In genomic region chr14:57317248-57317833, GRCh38 we compare ENCODE assay signal across 8 cellular contexts. TPM values are rescaled to one million over a fixed set of nuclear protein-coding genes. Genes with fewer than 3 reads are reported as not detected.
DNase-seq lines count a peak whose midpoint lies in the region; ATAC-seq and TF ChIP-seq lines count a peak whose summit lies in the region.

No MANE protein-coding gene starts in this region.

- in situ Hi-C loops in Panc1 (cut with HindIII; ENCODE audit: low pct_unique_long_range_greater_than_20kb, low sequenced_read_pairs), result no loop called here

- CTCF ChIA-PET in Panc1 (lab: Charles Lee), result interaction anchor here (0.7 kb wide), 1 partner anchor 566 kb away, joined by 3 read pairs; no protein-coding TSS in a partner anchor

- BruUV-seq in Panc1 (replicated peaks; lab: Mats Ljungman, UMichigan), result no TSS peak

- H3K27me3 ChIP-seq in Panc1 (ENCODE audit: control insufficient read depth, insufficient read depth, low read length) (no peaks in the 10 kb centered on the region; the same call in 1 of the 2 replicates), neutrophil (peaks cover 39% of the 10 kb centered on the region)

- intact Hi-C loops in Panc1 (cut with micrococcal nuclease; ENCODE audit: unreplicated experiment), result loop anchor here (5.0 to 10.0 kb wide), 2 partner anchors 253 to 825 kb away; no protein-coding TSS in a partner anchor

- H3K4me1 ChIP-seq in Panc1 (ENCODE audit: control insufficient read depth, insufficient read depth, low read length) (no peaks in the 10 kb centered on the region), neutrophil (ENCODE audit: control insufficient read depth in 1 of 2, insufficient read depth in 1 of 2, low read depth in 1 of 2, low read length in 1 of 2) (no peaks in the 10 kb centered on the region)

- H3K27ac ChIP-seq in Panc1 (ENCODE audit: low read length) (no peak overlapping the region), neutrophil (no peak overlapping the region)

- no peaks in the 10 kb centered on the region; the same call in 1 of the 2 replicates for H3K9me3 ChIP-seq in Panc1 (ENCODE audit: control insufficient read depth, insufficient read depth, low read depth, low read length)
- no peaks in the 10 kb centered on the region for H3K9me3 ChIP-seq in neutrophil

- peak; percentile 90 for ATAC-seq in GM18868 (IDR thresholded peaks at IDR 0.05; ENCODE audit: unreplicated experiment)
- peak; percentile 80 for ATAC-seq in Panc1

- H3K4me3 ChIP-seq in Panc1 (ENCODE audit: low read depth in 2 of 2, low read length in 2 of 2) (no peak overlapping the region), fibroblast of pulmonary artery (replicated peaks; ENCODE audit: low read depth, low read length) (no peak overlapping the region), neutrophil (ENCODE audit: low read depth in 1 of 2, low read length in 1 of 2) (no peak overlapping the region)

- POLR2A ChIA-PET in Panc1 (lab: Charles Lee), result no interaction called here

- DNase-seq in AG08395 (ENCODE audit: low spot score) (peak; percentile 72), KG1 (lab: John Stamatoyannopoulos, UW) (peak; percentile 19), Panc1 (ENCODE audit: low read depth, low spot score) (peak; percentile 43), activated T-helper 1 cell treated with Interleukin-2 at 50 U/mL for 16 hours (ENCODE audit: low read depth) (peak; percentile 36), fibroblast of pulmonary artery (ENCODE audit: low read depth) (peak; percentile 86), superior temporal gyrus (ENCODE audit: extremely low spot score) (peak; percentile 92)

- TF ChIP-seq CTCF in Panc1 (IDR thresholded peaks at IDR 0.05), result peak; percentile 79
- peak; percentile 90 for TF ChIP-seq CTCF in fibroblast of pulmonary artery (IDR thresholded peaks at IDR 0.05; ENCODE audit: low read length, missing control alignments)
- peak; percentile 66 for TF ChIP-seq CTCF in neutrophil (IDR thresholded peaks at IDR 0.05)

- H3K36me3 ChIP-seq in Panc1 (ENCODE audit: control insufficient read depth, insufficient read depth, low read length) (no peaks in the 10 kb centered on the region), neutrophil (no peaks in the 10 kb centered on the region)

RNA-seq across cellular contexts. Expression of gene AP5M1, which starts 48.6 kb away (rescaled TPM):
- 20.0 TPM for total RNA-seq in Panc1 (2021; ENCODE audit: unreplicated experiment)
- polyA plus RNA-seq in Panc1 (2012; ENCODE audit: insufficient read length), result 8.9 TPM

RNA-seq across cellular contexts. Expression of gene EXOC5, which starts 48.6 kb away (rescaled TPM):
- 57.6 TPM for total RNA-seq in Panc1 (2021; ENCODE audit: unreplicated experiment)
- polyA plus RNA-seq in Panc1 (2012; ENCODE audit: insufficient read length), result 20.1 TPM

Comparison
In these comparisons a context has a peak if more than half of its experiments do, and no peak if none do; other contexts are left out.
1. DNase-seq: peak in every context shown above with its lines; median percentile 92 in superior temporal gyrus; 86 in fibroblast of pulmonary artery; 72 in AG08395; 43 in Panc1; 36 in activated T-helper 1 cell treated with Interleukin-2 at 50 U/mL for 16 hours; 19 in KG1.